In the genomic region with DNA sequence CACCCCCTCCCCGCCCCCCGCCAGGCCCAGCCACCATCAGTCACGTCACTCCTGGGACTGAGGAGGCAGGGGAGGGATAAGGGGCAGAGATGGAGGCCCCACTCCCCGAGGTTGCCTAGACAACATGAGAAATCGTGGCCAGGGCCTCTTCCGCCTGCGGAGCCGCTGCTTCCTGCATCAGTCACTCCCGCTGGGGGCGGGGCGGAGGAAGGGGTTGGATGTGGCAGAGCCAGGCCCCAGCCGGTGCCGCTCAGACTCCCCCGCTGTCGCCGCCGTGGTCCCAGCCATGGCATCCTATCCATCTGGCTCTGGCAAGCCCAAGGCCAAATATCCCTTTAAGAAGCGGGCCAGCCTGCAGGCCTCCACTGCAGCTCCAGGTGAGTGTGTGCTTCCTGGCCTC, we compare ENCODE assay signal across 1 cellular context.
TF ChIP-seq lines count a peak whose summit lies in the region.

No MANE protein-coding gene starts in this region.

TF ChIP-seq in IMR-90, 13 proteins besides CTCF, POLR2A, EP300 and RAD21 (continued from another document):
- TF ChIP-seq, protein P1, sequence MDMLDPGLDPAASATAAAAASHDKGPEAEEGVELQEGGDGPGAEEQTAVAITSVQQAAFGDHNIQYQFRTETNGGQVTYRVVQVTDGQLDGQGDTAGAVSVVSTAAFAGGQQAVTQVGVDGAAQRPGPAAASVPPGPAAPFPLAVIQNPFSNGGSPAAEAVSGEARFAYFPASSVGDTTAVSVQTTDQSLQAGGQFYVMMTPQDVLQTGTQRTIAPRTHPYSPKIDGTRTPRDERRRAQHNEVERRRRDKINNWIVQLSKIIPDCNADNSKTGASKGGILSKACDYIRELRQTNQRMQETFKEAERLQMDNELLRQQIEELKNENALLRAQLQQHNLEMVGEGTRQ (IDR thresholded peaks at IDR 0.05; ENCODE audit: low read depth, low read length), result no peak
- TF ChIP-seq CEBPB (IDR thresholded peaks at IDR 0.05; ENCODE audit: low read depth, low read length), result peak; percentile 27; the same call in 1 of the 2 replicates
- TF ChIP-seq RFX5 (IDR thresholded peaks at IDR 0.05; ENCODE audit: low read depth, low read length), result no peak
- TF ChIP-seq MAZ (IDR thresholded peaks at IDR 0.05; ENCODE audit: borderline replicate concordance, low read depth, low read length), result peak; percentile 88; the same call in 1 of the 2 replicates
- peak; percentile 83 for TF ChIP-seq MXI1 (IDR thresholded peaks at IDR 0.05; ENCODE audit: borderline replicate concordance, low read depth, low read length)
TF ChIP-seq in IMR-90: peak in this region for 5.
